ENCODE assay signal across 22 cellular contexts in the genomic region with DNA sequence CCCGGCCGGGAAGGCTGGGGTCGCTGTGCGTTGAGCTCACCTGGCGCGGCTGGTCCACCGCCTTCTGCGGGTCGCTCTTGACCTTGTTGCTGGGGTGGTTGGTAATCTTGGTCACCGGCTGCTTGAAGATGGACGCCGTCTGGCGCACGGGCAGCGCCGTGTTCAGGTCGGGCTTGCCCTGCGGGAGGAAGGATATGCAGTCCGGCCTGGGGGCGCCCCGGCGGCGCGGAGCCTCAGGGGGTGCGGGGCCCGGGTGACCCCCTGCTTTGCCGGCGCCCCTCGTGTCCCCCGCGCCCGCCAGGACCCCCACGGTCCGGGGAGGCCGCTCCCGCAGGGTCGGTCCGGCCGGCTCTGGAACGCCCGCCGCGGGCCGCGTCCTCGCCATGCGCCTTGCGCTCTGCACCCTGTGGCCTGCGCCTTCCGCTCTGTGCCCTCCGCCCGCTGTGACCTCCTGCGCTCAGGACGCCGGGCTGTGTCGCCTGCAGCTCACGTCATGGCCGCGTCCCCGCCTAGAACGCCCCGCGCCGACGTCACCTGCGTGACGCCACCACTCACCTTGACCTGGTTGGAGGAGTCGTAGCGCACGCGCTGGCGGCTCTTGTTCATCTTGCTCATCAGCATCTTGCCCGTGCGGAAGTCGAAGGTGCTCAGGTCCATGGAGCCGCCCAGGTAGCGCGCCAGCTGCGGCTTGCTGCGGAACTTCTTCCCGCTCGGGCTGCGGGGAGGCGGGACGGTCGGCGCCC. TPM values are rescaled to one million over a fixed set of nuclear protein-coding genes. Genes with fewer than 3 reads are reported as not detected.
"Had no signal": no experiment of that assay in that cellular context is flagged by ENCODE, and none has a peak within 500 bp of the region (broad histone marks: within the 10 kb centered on the region; RNA-seq: fewer than 3 reads in every experiment).

No MANE protein-coding gene starts in this region.

- H3K9me3 Mint-ChIP-seq: activated CD4-positive, alpha-beta T cell treated with anti-CD3 and anti-CD28 coated beads, Interleukin-2, amount 10 ng/mL, durations not matched to agents 24 days and 14 days; activated CD8-positive, alpha-beta T cell treated with anti-CD3 and anti-CD28 coated beads for 36 hours; activated naive CD4-positive, alpha-beta T cell treated with anti-CD3 and anti-CD28 coated beads, Interleukin-2, amount 10 ng/mL, durations not matched to agents 7 days and 5 days; activated T-cell treated with anti-CD3 and anti-CD28 coated beads, Interleukin-2, amount 50 U/mL, for 4 hours; central memory CD8-positive, alpha-beta T cell; immature natural killer cell; naive thymus-derived CD4-positive, alpha-beta T cell; T-cell; WTC11 had no signal

- H3K4me3 Mint-ChIP-seq: activated CD4-positive, alpha-beta T cell treated with anti-CD3 and anti-CD28 coated beads, Interleukin-2, amount 10 ng/mL, durations not matched to agents 24 days and 14 days; activated CD8-positive, alpha-beta T cell treated with anti-CD3 and anti-CD28 coated beads for 36 hours; activated naive CD4-positive, alpha-beta T cell treated with anti-CD3 and anti-CD28 coated beads, Interleukin-2, amount 10 ng/mL, durations not matched to agents 7 days and 5 days; activated T-cell treated with anti-CD3 and anti-CD28 coated beads, Interleukin-2, amount 50 U/mL, for 4 hours; central memory CD8-positive, alpha-beta T cell; immature natural killer cell; naive thymus-derived CD4-positive, alpha-beta T cell; T-cell; WTC11 had no signal

- FAIRE-seq: endometrium, pancreas had no signal

- ATAC-seq: activated CD8-positive, alpha-beta T cell treated with anti-CD3 and anti-CD28 coated beads for 36 hours; activated T-cell treated with anti-CD3 and anti-CD28 coated beads, Interleukin-2, amount 50 U/mL, for 4 hours; heart left ventricle; naive thymus-derived CD4-positive, alpha-beta T cell; pancreas; T-cell; WTC11 had no signal

- H3K27ac ChIP-seq: ascending aorta, colonic mucosa, esophagus muscularis mucosa, gastroesophageal sphincter, heart left ventricle, neutrophil, pancreas, tibial nerve, vagina had no signal

- H3K27me3 ChIP-seq: ascending aorta, colonic mucosa, esophagus muscularis mucosa, gastroesophageal sphincter, heart left ventricle, neutrophil, pancreas, tibial nerve, vagina had no signal

- H3K27ac Mint-ChIP-seq: activated CD4-positive, alpha-beta T cell treated with anti-CD3 and anti-CD28 coated beads, Interleukin-2, amount 10 ng/mL, durations not matched to agents 24 days and 14 days; activated CD8-positive, alpha-beta T cell treated with anti-CD3 and anti-CD28 coated beads for 36 hours; activated naive CD4-positive, alpha-beta T cell treated with anti-CD3 and anti-CD28 coated beads, Interleukin-2, amount 10 ng/mL, durations not matched to agents 7 days and 5 days; immature natural killer cell; T-cell; WTC11 had no signal

- H3K27me3 Mint-ChIP-seq: activated CD4-positive, alpha-beta T cell treated with anti-CD3 and anti-CD28 coated beads, Interleukin-2, amount 10 ng/mL, durations not matched to agents 24 days and 14 days; activated CD8-positive, alpha-beta T cell treated with anti-CD3 and anti-CD28 coated beads for 36 hours; activated naive CD4-positive, alpha-beta T cell treated with anti-CD3 and anti-CD28 coated beads, Interleukin-2, amount 10 ng/mL, durations not matched to agents 7 days and 5 days; central memory CD8-positive, alpha-beta T cell; naive thymus-derived CD4-positive, alpha-beta T cell; T-cell had no signal

- H3K4me1 Mint-ChIP-seq: central memory CD8-positive, alpha-beta T cell; WTC11 had no signal

- H3K9me3 ChIP-seq: ascending aorta, colonic mucosa, esophagus muscularis mucosa, gastroesophageal sphincter, heart left ventricle, neutrophil, pancreas, tibial nerve, vagina had no signal

- H3K4me1 ChIP-seq: ascending aorta, colonic mucosa, pancreas had no signal

- H3K36me3 ChIP-seq: colonic mucosa had no signal

- DNase-seq: activated CD4-positive, alpha-beta T cell treated with anti-CD3 and anti-CD28 coated beads, Interleukin-2, amount 10 ng/mL, durations not matched to agents 24 days and 14 days; activated CD8-positive, alpha-beta T cell treated with anti-CD3 and anti-CD28 coated beads for 36 hours; activated naive CD4-positive, alpha-beta T cell treated with anti-CD3 and anti-CD28 coated beads, Interleukin-2, amount 10 ng/mL, durations not matched to agents 7 days and 5 days; activated T-cell treated with anti-CD3 and anti-CD28 coated beads, Interleukin-2, amount 50 U/mL, for 4 hours; colonic mucosa; heart left ventricle; immature natural killer cell; mesenchymal stem cell; naive thymus-derived CD4-positive, alpha-beta T cell; stimulated activated naive CD4-positive, alpha-beta T cell; substantia nigra; T-cell had no signal

- H3K4me3 ChIP-seq: ascending aorta, colonic mucosa, esophagus muscularis mucosa, gastroesophageal sphincter, pancreas, tibial nerve, vagina had no signal

RNA-seq across cellular contexts. Expression of gene MEX3D, which starts 16.5 kb away (rescaled TPM):
- polyA plus RNA-seq: naive thymus-derived CD4-positive, alpha-beta T cell had no signal
